ENCODE assay signal across 8 cellular contexts in the genomic region with DNA sequence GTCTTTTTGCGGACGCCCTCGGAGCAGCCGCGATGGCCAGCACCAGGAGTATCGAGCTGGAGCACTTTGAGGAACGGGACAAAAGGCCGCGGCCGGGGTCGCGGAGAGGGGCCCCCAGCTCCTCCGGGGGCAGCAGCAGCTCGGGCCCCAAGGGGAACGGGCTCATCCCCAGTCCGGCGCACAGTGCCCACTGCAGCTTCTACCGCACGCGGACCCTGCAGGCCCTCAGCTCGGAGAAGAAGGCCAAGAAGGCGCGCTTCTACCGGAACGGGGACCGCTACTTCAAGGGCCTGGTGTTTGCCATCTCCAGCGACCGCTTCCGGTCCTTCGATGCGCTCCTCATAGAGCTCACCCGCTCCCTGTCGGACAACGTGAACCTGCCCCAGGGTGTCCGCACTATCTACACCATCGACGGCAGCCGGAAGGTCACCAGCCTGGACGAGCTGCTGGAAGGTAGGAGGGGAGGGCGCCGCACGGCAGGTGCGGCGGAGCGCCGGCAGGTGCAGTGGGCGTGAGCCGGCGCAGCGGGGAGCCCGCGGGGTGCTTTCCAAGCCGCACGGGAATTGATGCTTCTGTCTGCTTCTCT. TPM values are rescaled to one million over a fixed set of nuclear protein-coding genes. Genes with fewer than 3 reads are reported as not detected.
DNase-seq lines count a peak whose midpoint lies in the region; ATAC-seq and TF ChIP-seq lines count a peak whose summit lies in the region.

No MANE protein-coding gene starts in this region.

- H3K4me1 ChIP-seq in SJSA1 (replicated peaks) (peaks cover 15% of the 10 kb centered on the region; the same call in 1 of the 2 replicates), duodenal mucosa (ENCODE audit: control insufficient read depth in 1 of 2, insufficient read depth in 2 of 2, low read length in 2 of 2) (peaks cover 0 to 11% of the 10 kb centered on the region in 2 donors), lung (ENCODE audit: control insufficient read depth in 2 of 2, insufficient read depth in 2 of 2, low read length in 2 of 2) (peaks cover 6 to 14% of the 10 kb centered on the region in 2 donors), tibial artery (peaks cover 0 to 30% (median 18%) of the 10 kb centered on the region in 4 donors)

- intact Hi-C loops in Right ventricle myocardium inferior (cut with DNase I) (loop anchor here (2.0 to 5.0 kb wide), 5 partner anchors 67 to 130 kb away; no protein-coding TSS in a partner anchor), cardiac septum (cut with DNase I) (loop anchor here (5.0 kb wide), 5 partner anchors 38 to 153 kb away; no protein-coding TSS in a partner anchor), tibial artery (cut with DNase I; ENCODE audit: low total_unique reads) (loop anchor here (10.0 kb wide), 1 partner anchor 156 kb away; no protein-coding TSS in a partner anchor)

- peak overlapping the region; percentile 22 to 32 for H3K9ac ChIP-seq in duodenal mucosa (ENCODE audit: low read depth in 1 of 2, low read length in 2 of 2)

- ATAC-seq in Right ventricle myocardium inferior: peak; percentile 21
- peak; percentile 50 for ATAC-seq in HG03196 (IDR thresholded peaks at IDR 0.05; ENCODE audit: unreplicated experiment)
- peak; percentile 15 for ATAC-seq in lung (ENCODE audit: insufficient read depth, low FRiP score)

- WGBS in lung, 2 donors: 0 to 1% methylated on average over 42 to 54 of the region's 54 CpGs

- H3K27ac ChIP-seq in SJSA1 (no peak overlapping the region), duodenal mucosa (ENCODE audit: low read depth, low read length) (no peak overlapping the region), lung (ENCODE audit: low read depth in 1 of 2, low read length in 1 of 2) (peak overlapping the region; percentile 92 to 93), tibial artery (peak overlapping the region; percentile 81 to 83)

- H3K36me3 ChIP-seq in SJSA1 (peaks cover 6% of the 10 kb centered on the region), duodenal mucosa (ENCODE audit: control insufficient read depth in 1 of 2, insufficient read depth in 2 of 2, low read length in 2 of 2) (no peaks in the 10 kb centered on the region), lung (ENCODE audit: control insufficient read depth in 2 of 2, insufficient read depth in 2 of 2, low read length in 2 of 2) (no peaks in the 10 kb centered on the region), tibial artery (no peaks in the 10 kb centered on the region)

- H3K4me3 ChIP-seq in SJSA1: peak overlapping the region; percentile 68
- peak overlapping the region; percentile 61 to 69 for H3K4me3 ChIP-seq in duodenal mucosa (ENCODE audit: low read depth in 1 of 2, low read length in 2 of 2)
- H3K4me3 ChIP-seq in lung: peak overlapping the region; percentile 72
- peak overlapping the region; percentile 66 to 72 for H3K4me3 ChIP-seq in tibial artery

- no peak for DNase-seq in Right ventricle myocardium inferior (ENCODE audit: missing footprints)
- DNase-seq in cardiac septum (ENCODE audit: low spot score): no peak
- DNase-seq in SJSA1 (ENCODE audit: low read depth in 1 of 2, low spot score in 2 of 2): peak in 1 of 2 experiments; percentile 54
- peak; percentile 31 for DNase-seq in lung (ENCODE audit: low spot score)
- peak; percentile 29 to 75 for DNase-seq in tibial artery
- no peak for DNase-seq in T-helper 9 cell

- TF ChIP-seq CTCF in lung (IDR thresholded peaks at IDR 0.05; ENCODE audit: control extremely low read depth, extremely low read depth): no peak
- TF ChIP-seq CTCF in tibial artery (IDR thresholded peaks at IDR 0.05): no peak

- H3K9me3 ChIP-seq in SJSA1 (replicated peaks) (no peaks in the 10 kb centered on the region), duodenal mucosa (ENCODE audit: control insufficient read depth in 1 of 2, low read length in 2 of 2) (no peaks in the 10 kb centered on the region), lung (ENCODE audit: control insufficient read depth in 2 of 2, insufficient read depth in 1 of 2, low read length in 1 of 2) (no peaks in the 10 kb centered on the region), tibial artery (no peaks in the 10 kb centered on the region)

- H3K27me3 ChIP-seq in SJSA1 (replicated peaks) (no peaks in the 10 kb centered on the region), duodenal mucosa (ENCODE audit: control insufficient read depth in 1 of 2, insufficient read depth in 2 of 2, low read length in 2 of 2) (peaks cover 17 to 26% of the 10 kb centered on the region in 2 donors), lung (ENCODE audit: control insufficient read depth, insufficient read depth) (no peaks in the 10 kb centered on the region), tibial artery (no peaks in the 10 kb centered on the region)

RNA-seq across cellular contexts. Expression of a gene that starts 0.8 kb away (rescaled TPM):
- total RNA-seq in Right ventricle myocardium inferior: 19.9 TPM
- total RNA-seq in cardiac septum: 32.6 TPM
- 5.2 and 5.7 TPM in 2 replicates for total RNA-seq in SJSA1 (2014; rRNA removed; shearing (Covaris generic))
- 10 to 100 TPM in 1 of 2 donors, 1 to 10 TPM in 1; 3.6 to 11.8 TPM for total RNA-seq in lung
- 1 to 10 TPM; 1.4 to 1.8 TPM for polyA plus RNA-seq in lung

Comparison
In these comparisons a context has a peak if more than half of its experiments do, and no peak if none do; other contexts are left out.
1. DNase-seq: peak in lung (single experiment) and tibial artery (2 of 2); none in Right ventricle myocardium inferior (single experiment), cardiac septum (single experiment) and T-helper 9 cell (single experiment).
2. H3K27ac ChIP-seq: peak in lung (2 of 2) and tibial artery (2 of 2); none in SJSA1 (single experiment) and duodenal mucosa (single experiment).
3. Peak in every context shown above with its lines, with median percentiles within 50 percentile points of each other: ATAC-seq and H3K4me3 ChIP-seq.